8 cellular contexts compared by ENCODE assay signal in genomic region chr1:1908506-1908791, GRCh38. TPM values are rescaled to one million over a fixed set of nuclear protein-coding genes. Genes with fewer than 3 reads are reported as not detected.
A peak's percentile ranks its signal among the peaks of the same experiment; 100 is the strongest.
DNase-seq lines count a peak whose midpoint lies in the region; ATAC-seq and TF ChIP-seq lines count a peak whose summit lies in the region.

No MANE protein-coding gene starts in this region.

- peaks cover 13 to 18% (median 17%) of the 10 kb centered on the region in 3 donors for H3K4me1 Mint-ChIP-seq in T-cell

- peak overlapping the region; percentile 68 for H3K4me3 ChIP-seq in AG10803 (ENCODE audit: low read length)
- peak overlapping the region; percentile 88 for H3K4me3 ChIP-seq in H7 (ENCODE audit: insufficient read depth, low read depth, low read length)
- H3K4me3 ChIP-seq in skeletal muscle satellite cell (ENCODE audit: low read length): peak overlapping the region; percentile 98

- H3K9me3 ChIP-seq in skeletal muscle satellite cell (replicated peaks; ENCODE audit: low read length): no peaks in the 10 kb centered on the region

- no peaks in the 10 kb centered on the region for H3K27me3 Mint-ChIP-seq in T-cell

- no peaks in the 10 kb centered on the region for H3K9me3 Mint-ChIP-seq in T-cell

- H3K36me3 ChIP-seq in H7 (replicated peaks; ENCODE audit: control insufficient read depth, insufficient read depth, low read length) (no peaks in the 10 kb centered on the region), skeletal muscle satellite cell (ENCODE audit: insufficient read depth, low read length) (no peaks in the 10 kb centered on the region)

- CTCF ChIA-PET in T-cell (lab: Charles Lee): interaction anchor here in 1 of 2 donors (0.5 to 1.1 kb wide), 5 partner anchors 10 to 124 kb away, joined by 3 to 7 read pairs (median 3); no protein-coding TSS in a partner anchor

- H3K4me3 Mint-ChIP-seq in T-cell: peak overlapping the region; percentile 68 to 81 (median 70)

- peak overlapping the region; percentile 97 for H3K9ac ChIP-seq in skeletal muscle satellite cell (ENCODE audit: low read depth, low read length)

- H3K27me3 ChIP-seq in H7 (ENCODE audit: control insufficient read depth, insufficient read depth, low read length) (peaks cover 4% of the 10 kb centered on the region; the same call in 1 of the 2 replicates), skeletal muscle satellite cell (ENCODE audit: control insufficient read depth, insufficient read depth, low read length) (no peaks in the 10 kb centered on the region)

- H3K4me1 ChIP-seq in skeletal muscle satellite cell (ENCODE audit: control insufficient read depth, insufficient read depth, low read length): peaks cover 14% of the 10 kb centered on the region

- POLR2A ChIA-PET in T-cell (lab: Charles Lee): interaction anchor here in 1 of 2 donors (0.6 kb wide), 1 partner anchor 9 kb away, joined by 7 read pairs; no protein-coding TSS in a partner anchor

- H3K27ac Mint-ChIP-seq in T-cell: peak overlapping the region in 1 of 2 donors; percentile 22

- H3K36me3 Mint-ChIP-seq in T-cell: no peaks in the 10 kb centered on the region

- H3K4me2 ChIP-seq in skeletal muscle satellite cell (ENCODE audit: low read length): peak overlapping the region; percentile 88

- no peak for TF ChIP-seq CTCF in AG10803 (conservative IDR thresholded peaks at IDR 0.05; ENCODE audit: low read length)

- ATAC-seq in T-cell (replicated peaks in 1 of 4) (no peak), GM19397 (IDR thresholded peaks at IDR 0.05; ENCODE audit: unreplicated experiment) (no peak)

- DNase-seq in AG10803 (ENCODE audit: low read depth) (no peak), H7 (no peak), T-cell (peak in 1 of 34 experiments; percentile 17), germinal center (ENCODE audit: low spot score) (peak; percentile 62), NCI-H748 (lab: John Stamatoyannopoulos, UW; ENCODE audit: unreplicated experiment) (no peak)
- DNase-seq in stimulated activated naive CD4-positive, alpha-beta T cell (lab: John Stamatoyannopoulos, UW): no peak

RNA-seq across cellular contexts. Expression of gene CALML6, which starts 6.6 kb away (rescaled TPM):
- total RNA-seq in H7 (2014; rRNA removed; shearing (Covaris generic)): 1.6 and 3.7 TPM in 2 replicates
- 1 to 10 TPM in 3 of 5 donors, under 1 TPM in 2; 0.82 to 1.3 (median 1.1) TPM for total RNA-seq in T-cell
- total RNA-seq in skeletal muscle satellite cell (2012; rRNA removed): 0.44 and 0.51 TPM in 2 replicates

RNA-seq across cellular contexts. Expression of gene TMEM52, which starts 10.6 kb away (rescaled TPM):
- total RNA-seq in H7 (2014; rRNA removed; shearing (Covaris generic)): 24.1 and 29.4 TPM in 2 replicates
- total RNA-seq in T-cell: under 1 TPM in 3 of 5 donors, not detected in 2; 0.28 to 0.93 (median 0.69) TPM
- total RNA-seq in skeletal muscle satellite cell (2012; rRNA removed): 1.1 TPM in 1 of 2 replicates, not detected in the other

RNA-seq across cellular contexts. Expression of gene GNB1, which starts 17.6 kb away (rescaled TPM):
- total RNA-seq in H7 (2014; rRNA removed; shearing (Covaris generic)): 135 and 159 TPM in 2 replicates
- 100 to 1,000 TPM; 208 to 295 (median 261) TPM for total RNA-seq in T-cell
- 78.6 and 90.2 TPM in 2 replicates for total RNA-seq in skeletal muscle satellite cell (2012; rRNA removed)

Comparison
In these comparisons a context has a peak if more than half of its experiments do, and no peak if none do; other contexts are left out.
1. RNA of gene TMEM52, which starts 10.6 kb away (total RNA-seq): 24.1 to 29.4 TPM in H7; 0.28 to 0.93 TPM in T-cell; every median in the first group is over 10 times any median in the second.
2. Peak in every context shown above with its lines, with median percentiles within 50 percentile points of each other: H3K4me3 ChIP-seq.